In genomic region chr18:23133860-23134779, GRCh38 we compare ENCODE assay signal across 8 cellular contexts. TPM values are rescaled to one million over a fixed set of nuclear protein-coding genes. Genes with fewer than 3 reads are reported as not detected.
DNase-seq lines count a peak whose midpoint lies in the region; ATAC-seq and TF ChIP-seq lines count a peak whose summit lies in the region.

No MANE protein-coding gene starts in this region.

- H3K4me1 ChIP-seq in H9 (ENCODE audit: insufficient read depth, low read length) (no peaks in the 10 kb centered on the region; the same call in 1 of the 2 replicates), esophagus squamous epithelium (peaks cover 23 to 44% (median 26%) of the 10 kb centered on the region in 3 donors), rectal smooth muscle tissue (ENCODE audit: control insufficient read depth, insufficient read depth, low read length) (no peaks in the 10 kb centered on the region)

- H3K27me3 ChIP-seq in GM06990 (replicated peaks; ENCODE audit: control insufficient read depth, insufficient read depth, low read length) (no peaks in the 10 kb centered on the region), H9 (ENCODE audit: insufficient read depth, low read length) (no peaks in the 10 kb centered on the region), esophagus squamous epithelium (peaks cover 0 to 20% (median 0%) of the 10 kb centered on the region in 4 donors), rectal smooth muscle tissue (ENCODE audit: control insufficient read depth, insufficient read depth, low read length) (peaks cover 2% of the 10 kb centered on the region)

- no peaks in the 10 kb centered on the region for H3K9me3 ChIP-seq in H9 (ENCODE audit: control insufficient read depth, low read depth, low read length)
- H3K9me3 ChIP-seq in esophagus squamous epithelium, result no peaks in the 10 kb centered on the region

- H2BK5ac ChIP-seq in H9 (ENCODE audit: insufficient read length, low read length), result no peak overlapping the region

- H3K56ac ChIP-seq in H9 (ENCODE audit: insufficient read length, low read depth, low read length), result no peak overlapping the region

- H3K36me3 Mint-ChIP-seq in H9 (ENCODE audit: insufficient read depth in 1 of 3, low read depth in 3 of 3), result peaks cover 0 to 12% (median 4%) of the 10 kb centered on the region in 3 experiments; a peak in 3 of 7 replicates

- H3K27ac Mint-ChIP-seq in H9, result peak overlapping the region; percentile 38 to 97 (median 89)

- H3K27ac ChIP-seq in H9 (ENCODE audit: insufficient read length, low read depth, low read length), result peak overlapping the region; percentile 74
- peak overlapping the region; percentile 80 to 90 (median 88) for H3K27ac ChIP-seq in esophagus squamous epithelium
- H3K27ac ChIP-seq in rectal smooth muscle tissue (ENCODE audit: low read depth, low read length), result no peak overlapping the region

- H4K91ac ChIP-seq in H9 (ENCODE audit: insufficient read length, low read depth, low read length), result no peak overlapping the region

- no peak overlapping the region for H2BK20ac ChIP-seq in H9 (ENCODE audit: low read depth, low read length, poor library complexity, severe bottlenecking)

- H3K9me3 Mint-ChIP-seq in H9, result no peaks in the 10 kb centered on the region

- DNase-seq in GM06990 (ENCODE audit: extremely low read depth, insufficient read length), result peak; percentile 67
- DNase-seq in H9, result peak; percentile 95
- DNase-seq in NCI-H146 (lab: John Stamatoyannopoulos, UW), result peak; percentile 98
- DNase-seq in activated CD4-positive, alpha-beta T cell treated with anti-CD3 and anti-CD28 coated beads for 48 hours, result peak; percentile 40
- no peak for DNase-seq in esophagus squamous epithelium (lab: John Stamatoyannopoulos, UW)

- H2BK12ac ChIP-seq in H9 (ENCODE audit: insufficient read length, low read depth, low read length), result no peak overlapping the region

- no peaks in the 10 kb centered on the region; the same call in 1 of the 2 replicates for H3K27me3 Mint-ChIP-seq in H9 (ENCODE audit: low read depth)

- H3K23me2 ChIP-seq in H9 (ENCODE audit: insufficient read length, low read depth, low read length, poor library complexity, severe bottlenecking), result peaks cover 31% of the 10 kb centered on the region

- WGBS in H9 (ENCODE audit: extremely low coverage, insufficient read length, low lambda C conversion rate), result no CpG with 5 or more reads among the region's 18 CpGs
- WGBS in esophagus squamous epithelium, 2 donors, result 21 to 29% methylated on average over 13 to 16 of the region's 18 CpGs

- H3K36me3 ChIP-seq in GM06990 (ENCODE audit: control insufficient read depth, insufficient read depth, low read length) (no peaks in the 10 kb centered on the region), esophagus squamous epithelium (no peaks in the 10 kb centered on the region), rectal smooth muscle tissue (ENCODE audit: control insufficient read depth, insufficient read depth, low read length) (no peaks in the 10 kb centered on the region)

- no peak overlapping the region for H3K23ac ChIP-seq in H9 (ENCODE audit: insufficient read length, low read depth, low read length)

- peak overlapping the region; percentile 44 for H3K9ac ChIP-seq in H9 (ENCODE audit: extremely low read depth, insufficient read length, low read length)
- no peak overlapping the region for H3K9ac ChIP-seq in rectal smooth muscle tissue (ENCODE audit: low read length)

- no peak overlapping the region for H4K8ac ChIP-seq in H9 (replicated peaks; ENCODE audit: insufficient read length, low read depth, low read length)

- H4K5ac ChIP-seq in H9 (ENCODE audit: insufficient read length, low read depth, low read length), result no peak overlapping the region

- H3T11ph ChIP-seq in H9 (ENCODE audit: low read length), result no peak overlapping the region

- H3K4me2 ChIP-seq in H9 (ENCODE audit: insufficient read depth, insufficient read length, low read length), result peak overlapping the region; percentile 94

- peak in 1 of 4 donors; percentile 17 for TF ChIP-seq POLR2A in esophagus squamous epithelium (IDR thresholded peaks at IDR 0.05)

- peak overlapping the region; percentile 35 for H3K18ac ChIP-seq in H9 (ENCODE audit: insufficient read length, low read depth, low read length)

- H3K79me1 ChIP-seq in H9 (ENCODE audit: insufficient read depth, low read depth, low read length, poor library complexity, severe bottlenecking), result no peaks in the 10 kb centered on the region

- H3K4me1 Mint-ChIP-seq in H9, result peaks cover 47 to 55% of the 10 kb centered on the region in 2 experiments

- intact Hi-C loops in esophagus squamous epithelium (cut with DNase I), result loop anchor here (10.0 kb wide), 2 partner anchors 101 to 221 kb away; no protein-coding TSS in a partner anchor

- no peak for ATAC-seq in HG03571 (IDR thresholded peaks at IDR 0.05; ENCODE audit: unreplicated experiment)
- no peak for ATAC-seq in HG03469 (IDR thresholded peaks at IDR 0.05; ENCODE audit: unreplicated experiment)

- H2BK120ac ChIP-seq in H9 (ENCODE audit: low read depth, low read length, poor library complexity, severe bottlenecking), result no peak overlapping the region

- H2AK5ac ChIP-seq in H9 (ENCODE audit: insufficient read length, low read length), result no peak overlapping the region

- no peak overlapping the region for H3K4ac ChIP-seq in H9 (ENCODE audit: low read depth, low read length)

- peak overlapping the region; percentile 79 for H3K4me3 Mint-ChIP-seq in H9

- H2BK15ac ChIP-seq in H9 (ENCODE audit: low read depth, low read length), result no peak overlapping the region

- no peak overlapping the region for H2AFZ ChIP-seq in H9 (ENCODE audit: low read length)

- H3K14ac ChIP-seq in H9 (ENCODE audit: insufficient read depth, low read length), result no peak overlapping the region; the same call in 1 of the 2 replicates

- no peaks in the 10 kb centered on the region for H4K20me1 ChIP-seq in H9 (ENCODE audit: control insufficient read depth, insufficient read depth, insufficient read length)

- TF ChIP-seq CTCF in GM06990 (IDR thresholded peaks at IDR 0.05; ENCODE audit: insufficient read depth, low read length, poor library complexity, severe bottlenecking) (no peak), H9 (conservative IDR thresholded peaks at IDR 0.05) (no peak), esophagus squamous epithelium (IDR thresholded peaks at IDR 0.05) (no peak)

- H3K4me3 ChIP-seq in GM06990 (replicated peaks; ENCODE audit: low read depth, low read length), result peak overlapping the region; percentile 75
- peak overlapping the region in 3 of 4 donors; percentile 74 to 78 (median 76) for H3K4me3 ChIP-seq in esophagus squamous epithelium
- peak overlapping the region; percentile 71 for H3K4me3 ChIP-seq in rectal smooth muscle tissue (ENCODE audit: low read length)

- peaks cover 12% of the 10 kb centered on the region; the same call in 1 of the 2 replicates for H3K79me2 ChIP-seq in H9 (ENCODE audit: insufficient read depth, low read length)

RNA-seq across cellular contexts. Expression of gene CABLES1, which starts 1.2 kb away (rescaled TPM):
- total RNA-seq in H9 (2021) (24.1 and 27.1 TPM in 2 replicates), esophagus squamous epithelium (1 to 10 TPM; 4.4 to 9.9 (median 8.5) TPM)
